20 cellular contexts compared by ENCODE assay signal in genomic region chr20:50007369-50007768, GRCh38. TPM values are rescaled to one million over a fixed set of nuclear protein-coding genes. Genes with fewer than 3 reads are reported as not detected.
A peak's percentile ranks its signal among the peaks of the same experiment; 100 is the strongest.
DNase-seq lines count a peak whose midpoint lies in the region; ATAC-seq, FAIRE-seq and TF ChIP-seq lines count a peak whose summit lies in the region.
"Had no signal": no experiment of that assay in that cellular context is flagged by ENCODE, and none has a peak within 500 bp of the region (broad histone marks: within the 10 kb centered on the region; RNA-seq: fewer than 3 reads in every experiment).

No MANE protein-coding gene starts in this region.

- H3K4me2 ChIP-seq in endothelial cell of umbilical vein (ENCODE audit: insufficient read depth, low read length), result no peak overlapping the region

- H3K27me3 ChIP-seq in endothelial cell of umbilical vein (ENCODE audit: control insufficient read depth in 2 of 2, insufficient read depth in 2 of 2, low read length in 2 of 2), result no peaks in the 10 kb centered on the region

- CTCF ChIA-PET in HEK293 (lab: Yijun Ruan, JAX), result interaction anchor here (4.9 kb wide), 1 partner anchor 63 kb away, joined by 28 read pairs; no protein-coding TSS in a partner anchor
- CTCF ChIA-PET in endothelial cell of umbilical vein (lab: Charles Lee), result interaction anchor here (1.3 to 2.2 kb wide), 4 partner anchors 15 to 64 kb away, joined by 3 to 10 read pairs (median 5); no protein-coding TSS in a partner anchor

- no peaks in the 10 kb centered on the region for H3K9me3 ChIP-seq in HEK293 (ENCODE audit: control insufficient read depth, insufficient read depth, low read depth, low read length)
- no peaks in the 10 kb centered on the region for H3K9me3 ChIP-seq in endothelial cell of umbilical vein (replicated peaks; ENCODE audit: control insufficient read depth, insufficient read depth, low read length)
- H3K9me3 ChIP-seq in kidney (ENCODE audit: control insufficient read depth in 1 of 2, low read length in 2 of 2), result no peaks in the 10 kb centered on the region
- H3K9me3 ChIP-seq: HAP-1 had no signal

- no peaks in the 10 kb centered on the region for H3K36me3 Mint-ChIP-seq in T-helper 2 cell treated with Interferon-gamma antibody and Interleukin-4, amounts not matched to agents 5 μg/mL and 100 μg/mL, for 36 hours (ENCODE audit: low read depth)
- H3K36me3 Mint-ChIP-seq: CD4-positive, alpha-beta memory T cell had no signal

- no peaks in the 10 kb centered on the region for H3K9me3 Mint-ChIP-seq in T-helper 2 cell treated with Interferon-gamma antibody and Interleukin-4, amounts not matched to agents 5 μg/mL and 100 μg/mL, for 36 hours
- H3K9me3 Mint-ChIP-seq: CD4-positive, alpha-beta memory T cell had no signal

- no peaks in the 10 kb centered on the region for H3K4me1 ChIP-seq in HEK293 (ENCODE audit: control insufficient read depth, insufficient read depth, low read length)
- no peaks in the 10 kb centered on the region for H3K4me1 ChIP-seq in endothelial cell of umbilical vein (ENCODE audit: control insufficient read depth, extremely low read depth, insufficient read depth, low read length)
- no peaks in the 10 kb centered on the region for H3K4me1 ChIP-seq in kidney (ENCODE audit: control insufficient read depth in 1 of 2, insufficient read depth in 1 of 2, low read depth in 1 of 2, low read length in 2 of 2)
- H3K4me1 ChIP-seq: HAP-1 had no signal

- TF ChIP-seq CTCF in HEK293 (tag by site-specific recombination; IDR thresholded peaks at IDR 0.05) (no peak), endothelial cell of umbilical vein (IDR thresholded peaks at IDR 0.05; ENCODE audit: extremely low read depth in 1 of 2, insufficient read depth in 1 of 2, low read depth in 1 of 2, low read length in 2 of 2) (no peak), kidney (IDR thresholded peaks at IDR 0.05; ENCODE audit: borderline replicate concordance, extremely low read depth, insufficient read depth) (no peak)

- no peak for DNase-seq in T-helper 2 cell treated with Interferon-gamma antibody and Interleukin-4, amounts not matched to agents 5 μg/mL and 100 μg/mL, for 36 hours (ENCODE audit: low spot score)
- DNase-seq in T-helper 2 cell, result no peak
- no peak for DNase-seq in endothelial cell of umbilical vein (ENCODE audit: low read depth, low spot score)
- DNase-seq in kidney, result no peak
- DNase-seq: C1 segment of cervical spinal cord; Calu3; CD4-positive, alpha-beta memory T cell; COR-L47; DMS53; DND-41; GOT3 had no signal

- peaks cover 3% of the 10 kb centered on the region for H3K27me3 Mint-ChIP-seq in T-helper 2 cell treated with Interferon-gamma antibody and Interleukin-4, amounts not matched to agents 5 μg/mL and 100 μg/mL, for 36 hours (ENCODE audit: low read depth)

- POLR2A ChIA-PET in HEK293 (lab: Yijun Ruan, JAX), result interaction anchor here (0.6 to 1.0 kb wide), 2 partner anchors 24 to 27 kb away, joined by 3 to 7 read pairs; partner anchors contain the start of gene SNAI1
- POLR2A ChIA-PET in endothelial cell of umbilical vein (lab: Charles Lee), result no interaction called here

- ATAC-seq in HG03460 (IDR thresholded peaks at IDR 0.05; ENCODE audit: unreplicated experiment), result no peak

- no peaks in the 10 kb centered on the region for H3K79me2 ChIP-seq in endothelial cell of umbilical vein (ENCODE audit: control insufficient read depth, insufficient read depth, low read length)

- H3K36me3 ChIP-seq in HEK293 (ENCODE audit: control insufficient read depth in 2 of 2, insufficient read depth in 1 of 2, low read length in 2 of 2), result no peaks in the 10 kb centered on the region
- no peaks in the 10 kb centered on the region for H3K36me3 ChIP-seq in endothelial cell of umbilical vein (ENCODE audit: control insufficient read depth in 2 of 2, extremely low read depth in 1 of 2, insufficient read depth in 2 of 2, low read length in 2 of 2)
- no peaks in the 10 kb centered on the region for H3K36me3 ChIP-seq in kidney (ENCODE audit: control insufficient read depth in 1 of 2, insufficient read depth in 2 of 2, low read length in 2 of 2)
- H3K36me3 ChIP-seq: HAP-1 had no signal

- no peak for TF ChIP-seq POLR2A in endothelial cell of umbilical vein (IDR thresholded peaks at IDR 0.05; ENCODE audit: low read depth, low read length)

- no peak overlapping the region for H3K4me3 Mint-ChIP-seq in T-helper 2 cell treated with Interferon-gamma antibody and Interleukin-4, amounts not matched to agents 5 μg/mL and 100 μg/mL, for 36 hours
- H3K4me3 Mint-ChIP-seq: B cell had no signal

- H3K27ac Mint-ChIP-seq in T-helper 2 cell treated with Interferon-gamma antibody and Interleukin-4, amounts not matched to agents 5 μg/mL and 100 μg/mL, for 36 hours, result peak overlapping the region; percentile 12
- H3K27ac Mint-ChIP-seq: B cell; CD4-positive, alpha-beta memory T cell had no signal

- H3K4me3 ChIP-seq in HEK293 (ENCODE audit: low read depth, low read length), result no peak overlapping the region
- no peak overlapping the region for H3K4me3 ChIP-seq in endothelial cell of umbilical vein (replicated peaks in 1 of 3; ENCODE audit: insufficient read depth in 1 of 3, low read depth in 1 of 3, low read length in 3 of 3)
- H3K4me3 ChIP-seq in kidney (ENCODE audit: low read length in 2 of 2), result no peak overlapping the region
- H3K4me3 ChIP-seq: HAP-1 had no signal

- H3K4me1 Mint-ChIP-seq in T-helper 2 cell treated with Interferon-gamma antibody and Interleukin-4, amounts not matched to agents 5 μg/mL and 100 μg/mL, for 36 hours (ENCODE audit: low read depth), result peaks cover 19% of the 10 kb centered on the region

- intact Hi-C loops in endothelial cell of umbilical vein (cut with micrococcal nuclease) (no loop called here), kidney (cut with DNase I) (no loop called here)

- FAIRE-seq in endothelial cell of umbilical vein (lab: Jason Lieb, UNC), result peak; percentile 18
- FAIRE-seq in kidney (lab: Jason Lieb, UNC), result no peak
- FAIRE-seq: A204.1, G401.6, GM12892, H54 had no signal

- BruUV-seq in endothelial cell of umbilical vein (replicated peaks; lab: Mats Ljungman, UMichigan), result no TSS peak

- H3K27ac ChIP-seq in HEK293 (ENCODE audit: extremely low read depth, low read depth, low read length) (no peak overlapping the region), endothelial cell of umbilical vein (ENCODE audit: insufficient read depth, low read depth, low read length) (no peak overlapping the region), kidney (ENCODE audit: low read depth in 2 of 2, low read length in 2 of 2) (no peak overlapping the region)
- H3K27ac ChIP-seq: 22Rv1 had no signal

- H3K9ac ChIP-seq in endothelial cell of umbilical vein (replicated peaks; ENCODE audit: extremely low read depth, insufficient read depth, low read length) (no peak overlapping the region), kidney (ENCODE audit: low read length in 2 of 2) (no peak overlapping the region)

- H2AFZ ChIP-seq in endothelial cell of umbilical vein (ENCODE audit: low read depth, low read length), result no peak overlapping the region

- no peaks in the 10 kb centered on the region for H4K20me1 ChIP-seq in endothelial cell of umbilical vein (replicated peaks; ENCODE audit: control insufficient read depth, extremely low read depth, insufficient read depth, low read length)

- no peaks in the 10 kb centered on the region for H3K9me1 ChIP-seq in endothelial cell of umbilical vein (replicated peaks; ENCODE audit: control insufficient read depth, extremely low read depth, insufficient read depth, low read length)

- dilution Hi-C loops in endothelial cell of umbilical vein (cut with MboI; ENCODE audit: extremely low pct_ligation_motif_present, low sequenced_read_pairs), result no loop called here

TF ChIP-seq in HEK293, 187 proteins besides CTCF, POLR2A, EP300 and RAD21:
- TF ChIP-seq ZNF335 (tag by site-specific recombination; conservative IDR thresholded peaks at IDR 0.05), result 0 out of 2 replicates have a peak, but pooled peaks have one; percentile 2
- no peak for TF ChIP-seq ZNF626 (tag by site-specific recombination; IDR thresholded peaks at IDR 0.05)
- TF ChIP-seq ZNF121 (tag by site-specific recombination; IDR thresholded peaks at IDR 0.05), result peak; percentile 83

TF ChIP-seq in endothelial cell of umbilical vein, 7 proteins besides CTCF, POLR2A, EP300 and RAD21:
- TF ChIP-seq MYC (IDR thresholded peaks at IDR 0.05; ENCODE audit: low read depth, low read length) (no peak), FOS (IDR thresholded peaks at IDR 0.05; ENCODE audit: borderline replicate concordance, insufficient read depth, low read length) (no peak), GATA2 (IDR thresholded peaks at IDR 0.05; ENCODE audit: insufficient read depth, insufficient read length, low read depth, low read length) (no peak), EZH2 (IDR thresholded peaks at IDR 0.05; ENCODE audit: borderline replicate concordance, low read depth, low read length, severe bottlenecking) (no peak), JUN (IDR thresholded peaks at IDR 0.05; ENCODE audit: borderline replicate concordance, insufficient read depth, insufficient read length, low read depth) (no peak), MAX (IDR thresholded peaks at IDR 0.05; ENCODE audit: insufficient read depth, insufficient read length) (no peak), POLR2AphosphoS5 (IDR thresholded peaks at IDR 0.05; ENCODE audit: insufficient read depth, low read depth, low read length) (no peak)

RNA-seq across cellular contexts. Expression of gene SNAI1, which starts 24.6 kb away (rescaled TPM):
- 13.4 and 14.5 TPM in 2 replicates for total RNA-seq in endothelial cell of umbilical vein
- 10.8 and 11.5 TPM in 2 replicates for polyA plus RNA-seq in endothelial cell of umbilical vein
- polyA plus RNA-seq in endothelial cell of umbilical vein (2011; cell fraction: cytosol; rRNA removed), result 7.7 and 9.9 TPM in 2 replicates
- 12.2 and 20.4 TPM in 2 replicates for polyA plus RNA-seq in endothelial cell of umbilical vein (2011; cell fraction: nucleus; rRNA removed)
- 18.2 and 24.7 TPM in 2 replicates for polyA plus RNA-seq in endothelial cell of umbilical vein (2012)
- polyA minus RNA-seq in endothelial cell of umbilical vein, result 3.4 and 6.5 TPM in 2 replicates
- 7.0 TPM for polyA minus RNA-seq in endothelial cell of umbilical vein (2011; cell fraction: cytosol; rRNA and poly(A)+ RNA removed)
- polyA minus RNA-seq in endothelial cell of umbilical vein (2011; cell fraction: nucleus; rRNA and poly(A)+ RNA removed), result 8.3 and 18.7 TPM in 2 replicates
- total RNA-seq in kidney, result 3.7 TPM
- 4.5 TPM for polyA plus RNA-seq in kidney (ENCODE audit: insufficient read depth, low read depth, low replicate concordance)
